ENCODE assay signal across 23 cellular contexts in the genomic region with DNA sequence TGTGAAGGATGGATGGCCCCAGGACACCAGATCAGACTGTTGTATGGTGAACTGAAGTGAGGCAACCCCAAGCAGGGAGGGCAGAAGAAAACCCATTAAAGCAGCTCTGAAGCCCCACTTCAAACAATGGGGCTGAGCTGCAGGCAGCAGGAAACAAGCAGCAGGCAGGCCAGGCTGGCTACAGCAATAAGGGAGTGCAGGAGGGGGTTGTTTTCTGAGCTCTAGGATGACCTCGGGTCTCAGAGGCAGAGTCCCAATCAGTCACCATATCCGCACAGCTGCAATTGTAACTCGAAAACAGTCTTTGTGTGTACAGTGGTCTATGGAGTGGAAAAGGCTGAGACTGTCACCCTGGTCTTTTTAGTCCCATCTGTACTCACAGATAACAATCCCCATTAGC.
DNase-seq lines count a peak whose midpoint lies in the region; ATAC-seq and TF ChIP-seq lines count a peak whose summit lies in the region.
"Had no signal": no experiment of that assay in that cellular context is flagged by ENCODE, and none has a peak within 500 bp of the region (broad histone marks: within the 10 kb centered on the region; RNA-seq: fewer than 3 reads in every experiment).

No MANE protein-coding gene starts in this region.

- H3K4me3 Mint-ChIP-seq in WTC11: no peak overlapping the region
- H3K4me3 Mint-ChIP-seq: IgD-negative memory B cell; naive thymus-derived CD4-positive, alpha-beta T cell; stimulated activated naive CD8-positive, alpha-beta T cell treated with anti-CD3 and anti-CD28 coated beads, Interleukin-15, Interleukin-2, amounts not matched to agents 100 ng/mL and 50 ng/mL, for 24 hours had no signal

- no peaks in the 10 kb centered on the region for H3K9me3 Mint-ChIP-seq in WTC11
- H3K9me3 Mint-ChIP-seq: IgD-negative memory B cell; naive thymus-derived CD4-positive, alpha-beta T cell; stimulated activated naive CD8-positive, alpha-beta T cell treated with anti-CD3 and anti-CD28 coated beads, Interleukin-15, Interleukin-2, amounts not matched to agents 100 ng/mL and 50 ng/mL, for 24 hours had no signal

- peak overlapping the region; percentile 80 for H3K27ac Mint-ChIP-seq in WTC11
- H3K27ac Mint-ChIP-seq: IgD-negative memory B cell; naive thymus-derived CD4-positive, alpha-beta T cell; stimulated activated naive CD8-positive, alpha-beta T cell treated with anti-CD3 and anti-CD28 coated beads, Interleukin-15, Interleukin-2, amounts not matched to agents 100 ng/mL and 50 ng/mL, for 24 hours had no signal

- no peak for TF ChIP-seq CTCF in WTC11 (IDR thresholded peaks at IDR 0.05)

- DNase-seq in NCI-H1417 (lab: John Stamatoyannopoulos, UW) (peak; percentile 1 to 34 (median 6)), NCI-H1417 treated with DMSO at 0.1 percent for 48 hours (lab: John Stamatoyannopoulos, UW) (no peak), WTC11 (ENCODE audit: low spot score) (peak; percentile 23), iPS-NIHi7 (ENCODE audit: extremely low spot score) (peak; percentile 70), pulmonary artery endothelial cell (ENCODE audit: low read depth, low spot score) (peak; percentile 27), inferior parietal cortex (ENCODE audit: extremely low spot score) (no peak)
- no peak for DNase-seq in activated T-cell treated with anti-CD3 and anti-CD28 coated beads, Interleukin-2, amount 50 U/mL, for 1 hour
- DNase-seq: activated CD4-positive, alpha-beta T cell treated with anti-CD3 and anti-CD28 coated beads, Interleukin-2, amount 50 U/mL, for 1 hour; activated CD8-positive, alpha-beta memory T cell treated with anti-CD3 and anti-CD28 coated beads, Interleukin-2, amount 50 U/mL, for 48 hours; activated effector memory CD4-positive, alpha-beta T cell treated with anti-CD3 and anti-CD28 coated beads, Interleukin-2, amount 50 U/mL, for 16 hours; adrenal gland; effector memory CD4-positive, alpha-beta T cell; HCEC 1CT; head of caudate nucleus; mammary epithelial cell; naive thymus-derived CD4-positive, alpha-beta T cell; NCI-H2029; NCI-H82; T-helper 1 cell; trophoblast cell had no signal

- CTCF ChIA-PET in WTC11 (lab: Charles Lee): interaction anchor here (1.4 kb wide), 1 partner anchor 43 kb away, joined by 7 read pairs; no protein-coding TSS in a partner anchor

- ATAC-seq in WTC11 (peak; percentile 96), GM18505 (IDR thresholded peaks at IDR 0.05; ENCODE audit: unreplicated experiment) (no peak)
- ATAC-seq: naive thymus-derived CD4-positive, alpha-beta T cell had no signal

- peaks cover 67% of the 10 kb centered on the region for H3K4me1 Mint-ChIP-seq in WTC11
- H3K4me1 Mint-ChIP-seq: IgD-negative memory B cell; naive thymus-derived CD4-positive, alpha-beta T cell had no signal

- POLR2A ChIA-PET in WTC11 (lab: Charles Lee): no interaction called here

- TF ChIP-seq POLR2A in GM18505 (IDR thresholded peaks at IDR 0.05; ENCODE audit: borderline replicate concordance, extremely low read depth, insufficient read depth, insufficient read length): no peak

- no peaks in the 10 kb centered on the region for H3K27me3 Mint-ChIP-seq in WTC11 (ENCODE audit: low read depth)
- H3K27me3 Mint-ChIP-seq: IgD-negative memory B cell; naive thymus-derived CD4-positive, alpha-beta T cell; stimulated activated naive CD8-positive, alpha-beta T cell treated with anti-CD3 and anti-CD28 coated beads, Interleukin-15, Interleukin-2, amounts not matched to agents 100 ng/mL and 50 ng/mL, for 24 hours had no signal

- H3K36me3 Mint-ChIP-seq in WTC11: no peaks in the 10 kb centered on the region
- H3K36me3 Mint-ChIP-seq: IgD-negative memory B cell; naive thymus-derived CD4-positive, alpha-beta T cell had no signal

TF ChIP-seq in WTC11, 78 proteins besides CTCF, POLR2A, EP300 and RAD21:
- TF ChIP-seq GRHL2 (CRISPR knock-in tag; IDR thresholded peaks at IDR 0.05; ENCODE audit: insufficient replicate concordance, severe bottlenecking) (no peak), FOXK1 (CRISPR knock-in tag; IDR thresholded peaks at IDR 0.05) (no peak), ATF1 (CRISPR knock-in tag; IDR thresholded peaks at IDR 0.05) (no peak)
- TF ChIP-seq, protein P1, sequence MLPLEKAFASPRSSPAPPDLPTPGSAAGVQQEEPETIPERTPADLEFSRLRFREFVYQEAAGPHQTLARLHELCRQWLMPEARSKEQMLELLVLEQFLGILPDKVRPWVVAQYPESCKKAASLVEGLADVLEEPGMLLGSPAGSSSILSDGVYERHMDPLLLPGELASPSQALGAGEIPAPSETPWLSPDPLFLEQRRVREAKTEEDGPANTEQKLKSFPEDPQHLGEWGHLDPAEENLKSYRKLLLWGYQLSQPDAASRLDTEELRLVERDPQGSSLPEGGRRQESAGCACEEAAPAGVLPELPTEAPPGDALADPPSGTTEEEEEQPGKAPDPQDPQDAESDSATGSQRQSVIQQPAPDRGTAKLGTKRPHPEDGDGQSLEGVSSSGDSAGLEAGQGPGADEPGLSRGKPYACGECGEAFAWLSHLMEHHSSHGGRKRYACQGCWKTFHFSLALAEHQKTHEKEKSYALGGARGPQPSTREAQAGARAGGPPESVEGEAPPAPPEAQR (CRISPR knock-in tag; IDR thresholded peaks at IDR 0.05): no peak
- TF ChIP-seq, protein P2, sequence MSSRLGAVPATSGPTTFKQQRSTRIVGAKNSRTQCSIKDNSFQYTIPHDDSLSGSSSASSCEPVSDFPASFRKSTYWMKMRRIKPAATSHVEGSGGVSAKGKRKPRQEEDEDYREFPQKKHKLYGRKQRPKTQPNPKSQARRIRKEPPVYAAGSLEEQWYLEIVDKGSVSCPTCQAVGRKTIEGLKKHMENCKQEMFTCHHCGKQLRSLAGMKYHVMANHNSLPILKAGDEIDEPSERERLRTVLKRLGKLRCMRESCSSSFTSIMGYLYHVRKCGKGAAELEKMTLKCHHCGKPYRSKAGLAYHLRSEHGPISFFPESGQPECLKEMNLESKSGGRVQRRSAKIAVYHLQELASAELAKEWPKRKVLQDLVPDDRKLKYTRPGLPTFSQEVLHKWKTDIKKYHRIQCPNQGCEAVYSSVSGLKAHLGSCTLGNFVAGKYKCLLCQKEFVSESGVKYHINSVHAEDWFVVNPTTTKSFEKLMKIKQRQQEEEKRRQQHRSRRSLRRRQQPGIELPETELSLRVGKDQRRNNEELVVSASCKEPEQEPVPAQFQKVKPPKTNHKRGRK (CRISPR knock-in tag; IDR thresholded peaks at IDR 0.05; ENCODE audit: borderline replicate concordance): no peak

Comparison
In these comparisons a context has a peak if more than half of its experiments do, and no peak if none do; other contexts are left out.
1. DNase-seq: peak in NCI-H1417 (3 of 3), WTC11 (single experiment), iPS-NIHi7 (single experiment) and pulmonary artery endothelial cell (single experiment); none in NCI-H1417 treated with DMSO at 0.1 percent for 48 hours (single experiment), inferior parietal cortex (single experiment) and activated T-cell treated with anti-CD3 and anti-CD28 coated beads, Interleukin-2, amount 50 U/mL, for 1 hour (single experiment).